ENCODE assay signal across 17 cellular contexts in genomic region chr2:10934308-10934978, GRCh38. TPM values are rescaled to one million over a fixed set of nuclear protein-coding genes. Genes with fewer than 3 reads are reported as not detected.
"Had no signal": no experiment of that assay in that cellular context is flagged by ENCODE, and none has a peak within 500 bp of the region (broad histone marks: within the 10 kb centered on the region; RNA-seq: fewer than 3 reads in every experiment).

No MANE protein-coding gene starts in this region.

- H3K36me3 ChIP-seq: brain microvascular endothelial cell, pancreas had no signal

- H3K4me1 ChIP-seq: pancreas had no signal

- H2AFZ ChIP-seq: hepatocyte had no signal

- H3K4me3 Mint-ChIP-seq: activated naive CD8-positive, alpha-beta T cell; dendritic cell treated with granulocyte-macrophage colony-stimulating factor and Interleukin-4, amounts not matched to agents 40 ng/mL and 50 ng/mL, for 4 days; effector memory CD8-positive, alpha-beta T cell; neural crest cell; stimulated activated naive CD8-positive, alpha-beta T cell treated with anti-CD3 and anti-CD28 coated beads, Interleukin-15, amount 100 ng/mL, for 72 hours had no signal

- H3K9me3 ChIP-seq: pancreas, testis had no signal

- H3K4me1 Mint-ChIP-seq: stimulated activated naive CD8-positive, alpha-beta T cell treated with anti-CD3 and anti-CD28 coated beads, Interleukin-15, amount 100 ng/mL, for 72 hours had no signal

- H3K27me3 ChIP-seq: brain microvascular endothelial cell, pancreas, testis had no signal

- FAIRE-seq: pancreas, TTC549 had no signal

- H3K36me3 Mint-ChIP-seq: activated naive CD8-positive, alpha-beta T cell had no signal

- H3K4me3 ChIP-seq: hepatocyte, pancreas, testis had no signal

- DNase-seq: activated CD4-positive, alpha-beta T cell treated with anti-CD3 and anti-CD28 coated beads, Interleukin-2, amount 50 U/mL, for 1 hour; activated T-cell treated with anti-CD3 and anti-CD28 coated beads, Interleukin-2, amount 50 U/mL, for 1 hour; amygdala; brain microvascular endothelial cell; effector memory CD8-positive, alpha-beta T cell; left ventricle myocardium superior; pancreas; stimulated activated CD4-positive, alpha-beta T cell treated with anti-CD3 and anti-CD28 coated beads, Interleukin-15, amount 100 ng/mL, for 24 hours; stimulated activated CD4-positive, alpha-beta T cell treated with anti-CD3 and anti-CD28 coated beads, Interleukin-4, amount 100 ng/mL, for 4 hours; stimulated activated naive CD8-positive, alpha-beta T cell treated with anti-CD3 and anti-CD28 coated beads, Interleukin-15, amount 100 ng/mL, for 72 hours; testis had no signal

- ATAC-seq: effector memory CD8-positive, alpha-beta T cell; stimulated activated naive CD8-positive, alpha-beta T cell treated with anti-CD3 and anti-CD28 coated beads, Interleukin-15, amount 100 ng/mL, for 72 hours had no signal

- H3K27ac ChIP-seq: brain microvascular endothelial cell, pancreas, testis had no signal

- H3K4me2 ChIP-seq: hepatocyte had no signal

- H3K79me2 ChIP-seq: hepatocyte had no signal

- H3K27ac Mint-ChIP-seq: activated naive CD8-positive, alpha-beta T cell; dendritic cell treated with granulocyte-macrophage colony-stimulating factor and Interleukin-4, amounts not matched to agents 40 ng/mL and 50 ng/mL, for 4 days; effector memory CD8-positive, alpha-beta T cell; stimulated activated naive CD8-positive, alpha-beta T cell treated with anti-CD3 and anti-CD28 coated beads, Interleukin-15, amount 100 ng/mL, for 72 hours had no signal

RNA-seq across cellular contexts. Expression of gene KCNF1, which starts 22.7 kb away (rescaled TPM):
- total RNA-seq: renal cortical epithelial cell had no signal
